Comparison of ENCODE assay signal across 12 cellular contexts in the genomic region with DNA sequence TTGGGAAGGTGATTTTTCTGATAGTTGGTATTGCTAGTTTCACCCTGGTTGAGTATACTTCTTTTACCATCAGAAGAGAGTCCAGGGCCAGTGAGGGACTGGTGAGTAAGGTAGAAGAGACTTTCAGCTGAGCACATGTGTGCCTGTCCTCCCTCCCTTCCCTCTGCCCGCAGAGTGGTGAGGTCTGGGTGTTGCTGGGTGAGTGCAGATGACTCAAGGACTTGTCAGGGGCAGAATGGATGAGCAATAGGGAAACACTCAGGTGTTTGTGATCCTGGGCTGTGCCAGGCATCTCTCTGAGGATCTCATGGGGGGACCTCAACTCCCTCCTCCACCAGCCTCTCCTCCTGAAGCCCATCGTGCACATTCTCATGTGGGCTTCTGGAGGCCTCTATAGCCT.
A peak's percentile ranks its signal among the peaks of the same experiment; 100 is the strongest.
DNase-seq lines count a peak whose midpoint lies in the region; ATAC-seq, FAIRE-seq and TF ChIP-seq lines count a peak whose summit lies in the region.
"Had no signal": no experiment of that assay in that cellular context is flagged by ENCODE, and none has a peak within 500 bp of the region (broad histone marks: within the 10 kb centered on the region; RNA-seq: fewer than 3 reads in every experiment).

No MANE protein-coding gene starts in this region.

- CTCF ChIA-PET in IMR-90 (lab: Yijun Ruan, JAX): interaction anchor here (0.6 kb wide), 1 partner anchor 119 kb away, joined by 3 read pairs; no protein-coding TSS in a partner anchor

- H3K9me1 ChIP-seq in IMR-90 (ENCODE audit: insufficient read depth, low read length): peaks cover 13% of the 10 kb centered on the region

- H4K20me1 ChIP-seq in IMR-90 (ENCODE audit: insufficient read depth, low read length) (no peaks in the 10 kb centered on the region), astrocyte (ENCODE audit: insufficient read depth, low read length) (no peaks in the 10 kb centered on the region)

- TF ChIP-seq RAD21 in IMR-90 (IDR thresholded peaks at IDR 0.05; ENCODE audit: low read length): no peak

- WGBS in IMR-90 (ENCODE audit: extremely low coverage in 2 of 2, insufficient read length in 1 of 2), 2 experiments: no CpG with 5 or more reads among the region's 2 CpGs

- BruUV-seq in IMR-90 (replicated peaks; lab: Mats Ljungman, UMichigan): no TSS peak

- H2AK5ac ChIP-seq in IMR-90 (ENCODE audit: low read depth, low read length): no peak overlapping the region

- no peaks in the 10 kb centered on the region for H3K36me3 Mint-ChIP-seq in astrocyte (ENCODE audit: low read depth, unreplicated experiment)
- H3K36me3 Mint-ChIP-seq: neural progenitor cell had no signal

- no peak overlapping the region for H3K4me3 ChIP-seq in IMR-90 (ENCODE audit: insufficient read depth, low read depth, low read length)
- no peak overlapping the region for H3K4me3 ChIP-seq in astrocyte (ENCODE audit: insufficient read depth, low read depth, low read length)
- H3K4me3 ChIP-seq in parathyroid adenoma (ENCODE audit: low read depth, low read length): no peak overlapping the region
- H3K4me3 ChIP-seq: adrenal gland, neural progenitor cell had no signal

- peak overlapping the region; percentile 50 for H2BK120ac ChIP-seq in IMR-90 (ENCODE audit: low read depth, low read length)

- TF ChIP-seq CTCF in IMR-90 (conservative IDR thresholded peaks at IDR 0.05; ENCODE audit: low read depth, low read length) (no peak), astrocyte (IDR thresholded peaks at IDR 0.05; ENCODE audit: insufficient read depth, low read depth, low read length) (no peak), parathyroid adenoma (IDR thresholded peaks at IDR 0.05) (no peak)

- H3K4ac ChIP-seq in IMR-90 (ENCODE audit: low read depth, low read length): peak overlapping the region; percentile 73; the same call in 1 of the 2 replicates

- peak overlapping the region; percentile 2; the same call in 1 of the 3 replicates for H2BK15ac ChIP-seq in IMR-90 (ENCODE audit: low read depth, low read length)

- H3K4me1 ChIP-seq in IMR-90 (ENCODE audit: control insufficient read depth, insufficient read depth, low read length): peaks cover 26% of the 10 kb centered on the region
- H3K4me1 ChIP-seq in astrocyte (ENCODE audit: insufficient read depth, low read length): peaks cover 13% of the 10 kb centered on the region
- H3K4me1 ChIP-seq in parathyroid adenoma: peaks cover 5% of the 10 kb centered on the region
- H3K4me1 ChIP-seq: adrenal gland, neural progenitor cell had no signal

- peak overlapping the region; percentile 1; the same call in 1 of the 2 replicates for H3K23ac ChIP-seq in IMR-90 (ENCODE audit: low read depth, low read length)

- H3K27me3 ChIP-seq in IMR-90 (ENCODE audit: control insufficient read depth, insufficient read depth, low read length) (no peaks in the 10 kb centered on the region), astrocyte (ENCODE audit: insufficient read depth, low read length) (no peaks in the 10 kb centered on the region), parathyroid adenoma (ENCODE audit: control insufficient read depth, insufficient read depth, low read length) (no peaks in the 10 kb centered on the region)
- H3K27me3 ChIP-seq: adrenal gland, neural progenitor cell had no signal

- peak overlapping the region; percentile 22 for H2BK5ac ChIP-seq in IMR-90 (ENCODE audit: low read depth, low read length, poor library complexity, severe bottlenecking)

- no peaks in the 10 kb centered on the region for H3K9me3 Mint-ChIP-seq in astrocyte (ENCODE audit: unreplicated experiment)
- H3K9me3 Mint-ChIP-seq: neural progenitor cell had no signal

- dilution Hi-C loops in IMR-90 (cut with HindIII; ENCODE audit: low sequenced_read_pairs, unreplicated experiment): no loop called here

- in situ Hi-C loops in IMR-90 (cut with MboI; ENCODE audit: low sequenced_read_pairs): loop anchor here (5.0 kb wide), 1 partner anchor 73 kb away; no protein-coding TSS in a partner anchor

- no peak overlapping the region; the same call in 1 of the 2 replicates for H3K18ac ChIP-seq in IMR-90 (ENCODE audit: low read depth, low read length)

- H3K56ac ChIP-seq in IMR-90 (ENCODE audit: extremely low read depth, insufficient read depth, low read length): no peak overlapping the region

- no peak overlapping the region for H3K27ac Mint-ChIP-seq in astrocyte (ENCODE audit: unreplicated experiment)
- H3K27ac Mint-ChIP-seq: neural progenitor cell had no signal

- H3K4me3 Mint-ChIP-seq in astrocyte (ENCODE audit: unreplicated experiment): no peak overlapping the region
- H3K4me3 Mint-ChIP-seq: neural progenitor cell had no signal

- H3K4me2 ChIP-seq in IMR-90 (ENCODE audit: low read depth, low read length) (no peak overlapping the region), astrocyte (ENCODE audit: low read length) (peak overlapping the region; percentile 9), parathyroid adenoma (ENCODE audit: low read length) (no peak overlapping the region)
- H3K4me2 ChIP-seq: neural progenitor cell had no signal

- 0 out of 2 replicates have a peak overlapping the region, but pooled peaks have one; percentile 1 for H4K91ac ChIP-seq in IMR-90 (ENCODE audit: insufficient read depth, low read depth, low read length)

- H3K4me1 Mint-ChIP-seq in astrocyte (ENCODE audit: low read depth, unreplicated experiment): peaks cover 10% of the 10 kb centered on the region
- H3K4me1 Mint-ChIP-seq: neural progenitor cell had no signal

- DNase-seq in DMS153 (lab: John Stamatoyannopoulos, UW) (peak; percentile 11), DMS153 treated with DMSO at 0.1 percent for 48 hours (lab: John Stamatoyannopoulos, UW; ENCODE audit: unreplicated experiment) (no peak), IMR-90 (peak; percentile 85), astrocyte (ENCODE audit: low read depth) (peak; percentile 68), ecto neural progenitor cell (ENCODE audit: low spot score) (no peak)
- DNase-seq: NCI-H774 had no signal

- ATAC-seq in IMR-90 (ENCODE audit: low read depth) (peak; percentile 71), HG03469 (IDR thresholded peaks at IDR 0.05; ENCODE audit: unreplicated experiment) (no peak), GM21367 (IDR thresholded peaks at IDR 0.05; ENCODE audit: unreplicated experiment) (no peak)

- no peak overlapping the region for H2AFZ ChIP-seq in IMR-90 (replicated peaks; ENCODE audit: low read length, poor library complexity)
- no peak overlapping the region for H2AFZ ChIP-seq in astrocyte (ENCODE audit: low read depth, low read length)
- peak overlapping the region; percentile 73 for H2AFZ ChIP-seq in parathyroid adenoma
- H2AFZ ChIP-seq: neural progenitor cell had no signal

- no peaks in the 10 kb centered on the region for H3K79me1 ChIP-seq in IMR-90 (ENCODE audit: low read depth in 1 of 2, low read length in 2 of 2)

- TF ChIP-seq POLR2A in IMR-90 (IDR thresholded peaks at IDR 0.05; ENCODE audit: low read depth, low read length): no peak

- no peak overlapping the region; a peak in 1 of 4 replicates for H4K8ac ChIP-seq in IMR-90 (ENCODE audit: low read depth in 2 of 2, low read length in 2 of 2)

- H3K9ac ChIP-seq in IMR-90 (ENCODE audit: low read depth, low read length) (no peak overlapping the region), astrocyte (ENCODE audit: low read length) (no peak overlapping the region), parathyroid adenoma (no peak overlapping the region)
- H3K9ac ChIP-seq: neural progenitor cell had no signal

- peaks cover 9% of the 10 kb centered on the region for H3K27me3 Mint-ChIP-seq in astrocyte (ENCODE audit: low read depth, unreplicated experiment)

- H2AK9ac ChIP-seq in IMR-90 (replicated peaks; ENCODE audit: low read depth, low read length, poor library complexity): peak overlapping the region; percentile 1

- intact Hi-C loops in IMR-90 (cut with micrococcal nuclease): no loop called here

- no peaks in the 10 kb centered on the region for H3K79me2 ChIP-seq in astrocyte (ENCODE audit: insufficient read depth, low read length)
- no peaks in the 10 kb centered on the region for H3K79me2 ChIP-seq in parathyroid adenoma

- POLR2A ChIA-PET in IMR-90 (lab: Charles Lee; ENCODE audit: unreplicated experiment): no interaction called here

- peak overlapping the region; percentile 66; the same call in 1 of the 2 replicates for H2BK20ac ChIP-seq in IMR-90 (ENCODE audit: low read depth, low read length)

- peak overlapping the region; percentile 29; the same call in 1 of the 2 replicates for H3K14ac ChIP-seq in IMR-90 (replicated peaks; ENCODE audit: low read depth, low read length)

- H3K36me3 ChIP-seq in IMR-90 (ENCODE audit: control insufficient read depth, insufficient read depth, low read length) (no peaks in the 10 kb centered on the region), astrocyte (ENCODE audit: insufficient read depth, low read length) (no peaks in the 10 kb centered on the region), parathyroid adenoma (ENCODE audit: control insufficient read depth, insufficient read depth, low read length) (no peaks in the 10 kb centered on the region)
- H3K36me3 ChIP-seq: adrenal gland, neural progenitor cell had no signal

- no peak overlapping the region for H4K5ac ChIP-seq in IMR-90 (ENCODE audit: low read depth, low read length)

- FAIRE-seq in astrocyte (lab: Jason Lieb, UNC): peak; percentile 45
- FAIRE-seq: A204.1 had no signal

- H3K9me3 ChIP-seq in IMR-90 (ENCODE audit: control insufficient read depth, insufficient read depth, low read length): no peaks in the 10 kb centered on the region
- no peaks in the 10 kb centered on the region for H3K9me3 ChIP-seq in astrocyte (ENCODE audit: insufficient read depth, low read depth, low read length)
- H3K9me3 ChIP-seq in parathyroid adenoma (ENCODE audit: control insufficient read depth, low read length): no peaks in the 10 kb centered on the region
- H3K9me3 ChIP-seq: adrenal gland had no signal

- H3K27ac ChIP-seq in IMR-90 (ENCODE audit: insufficient read depth, low read length) (no peak overlapping the region), astrocyte (ENCODE audit: low read depth, low read length) (no peak overlapping the region), parathyroid adenoma (no peak overlapping the region)
- H3K27ac ChIP-seq: adrenal gland, neural progenitor cell had no signal

TF ChIP-seq in IMR-90, 13 proteins besides CTCF, POLR2A, EP300 and RAD21 (continues in another document):
- TF ChIP-seq MXI1 (IDR thresholded peaks at IDR 0.05; ENCODE audit: borderline replicate concordance, low read depth, low read length): peak; percentile 82
- TF ChIP-seq, protein P1, sequence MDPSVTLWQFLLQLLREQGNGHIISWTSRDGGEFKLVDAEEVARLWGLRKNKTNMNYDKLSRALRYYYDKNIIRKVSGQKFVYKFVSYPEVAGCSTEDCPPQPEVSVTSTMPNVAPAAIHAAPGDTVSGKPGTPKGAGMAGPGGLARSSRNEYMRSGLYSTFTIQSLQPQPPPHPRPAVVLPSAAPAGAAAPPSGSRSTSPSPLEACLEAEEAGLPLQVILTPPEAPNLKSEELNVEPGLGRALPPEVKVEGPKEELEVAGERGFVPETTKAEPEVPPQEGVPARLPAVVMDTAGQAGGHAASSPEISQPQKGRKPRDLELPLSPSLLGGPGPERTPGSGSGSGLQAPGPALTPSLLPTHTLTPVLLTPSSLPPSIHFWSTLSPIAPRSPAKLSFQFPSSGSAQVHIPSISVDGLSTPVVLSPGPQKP (IDR thresholded peaks at IDR 0.05; ENCODE audit: borderline replicate concordance, low read depth, low read length): no peak
- peak; percentile 54 for TF ChIP-seq BHLHE40 (IDR thresholded peaks at IDR 0.05; ENCODE audit: low read depth, low read length)
- peak; percentile 74 for TF ChIP-seq FOS (IDR thresholded peaks at IDR 0.05; ENCODE audit: low read depth, low read length)

Comparison
In these comparisons a context has a peak if more than half of its experiments do, and no peak if none do; other contexts are left out.
1. DNase-seq: peak in DMS153 (single experiment), IMR-90 (single experiment) and astrocyte (single experiment); none in DMS153 treated with DMSO at 0.1 percent for 48 hours (single experiment) and ecto neural progenitor cell (single experiment).